Comparison of ENCODE assay signal across 8 cellular contexts in the genomic region with DNA sequence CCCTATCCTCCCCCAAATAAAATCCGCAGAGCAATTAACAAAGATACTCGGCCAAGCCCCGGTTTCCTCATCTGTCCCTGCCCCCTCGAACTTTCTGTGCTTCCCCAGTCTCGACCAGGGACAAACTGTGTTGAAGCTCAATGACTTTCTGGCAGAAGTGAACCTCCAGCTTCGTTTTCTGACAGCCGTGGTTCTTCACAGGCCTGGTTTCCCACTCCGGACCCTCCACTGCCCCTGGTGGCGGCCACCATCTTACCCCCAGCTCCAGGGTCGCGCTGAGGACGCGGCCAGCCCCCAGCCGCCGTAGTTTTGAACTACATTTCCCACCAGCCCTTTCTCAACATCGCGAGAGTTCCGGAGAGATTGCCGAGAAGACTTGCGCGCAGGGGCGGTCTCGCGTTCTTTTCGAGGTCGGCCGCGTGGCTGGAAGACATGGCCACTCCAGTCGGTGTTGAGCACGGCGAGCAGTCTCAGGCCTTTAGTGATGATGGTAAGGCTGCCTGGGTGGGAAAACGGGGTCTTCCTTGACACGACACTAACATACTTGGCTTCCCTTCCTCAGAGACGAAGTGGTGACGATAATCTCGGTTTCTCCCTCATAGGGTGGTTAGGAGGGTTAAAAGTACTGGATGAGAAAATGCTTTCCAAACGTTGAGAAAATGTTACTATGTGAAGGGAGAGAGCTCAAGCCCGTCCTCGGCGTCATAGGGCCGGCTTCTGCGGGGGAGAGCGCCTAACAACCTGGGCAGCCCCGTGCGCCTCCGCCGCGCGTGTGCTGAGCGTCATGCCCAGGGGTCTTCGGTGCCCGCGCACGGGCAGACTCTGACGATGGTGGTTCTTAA. TPM values are rescaled to one million over a fixed set of nuclear protein-coding genes. Genes with fewer than 3 reads are reported as not detected.
DNase-seq lines count a peak whose midpoint lies in the region; ATAC-seq, FAIRE-seq and TF ChIP-seq lines count a peak whose summit lies in the region.

No MANE protein-coding gene starts in this region.

- peak overlapping the region; percentile 94 for H3K4me3 Mint-ChIP-seq in mesothelial cell of epicardium

- DNase-seq in D341Med (ENCODE audit: low spot score) (peak; percentile 98), HUDEP-2 (lab: John Stamatoyannopoulos, UW; ENCODE audit: unreplicated experiment in 76 of 76) (peak in 75 of 76 experiments; percentile 58 to 97 (median 91)), NOMO-1 treated with dmso at 0.1 percent for 144 hours (lab: John Stamatoyannopoulos, UW; ENCODE audit: unreplicated experiment) (peak; percentile 98), mesothelial cell of epicardium (ENCODE audit: low spot score in 2 of 2, unreplicated experiment in 2 of 2) (peak; percentile 88 to 95)
- peak; percentile 87 for DNase-seq in activated CD8-positive, alpha-beta memory T cell treated with anti-CD3 and anti-CD28 coated beads, Interleukin-2, amount 50 U/mL, for 24 hours (ENCODE audit: extremely low read depth)
- peak; percentile 81 to 88 for DNase-seq in stimulated activated CD8-positive, alpha-beta memory T cell treated with anti-CD3 and anti-CD28 coated beads, Interleukin-15, amount 100 ng/mL, for 4 hours (ENCODE audit: low read depth in 2 of 2)

- no peaks in the 10 kb centered on the region for H3K9me3 Mint-ChIP-seq in mesothelial cell of epicardium

- H3K36me3 Mint-ChIP-seq in mesothelial cell of epicardium: peaks cover 5% of the 10 kb centered on the region

- FAIRE-seq in endometrium (lab: Jason Lieb, UNC): peak; percentile 39

- peak; percentile 79 for ATAC-seq in GM21390 (IDR thresholded peaks at IDR 0.05; ENCODE audit: unreplicated experiment)

- TF ChIP-seq CTCF in mesothelial cell of epicardium (IDR thresholded peaks at IDR 0.05; ENCODE audit: unreplicated experiment): peak; percentile 72

- H3K4me1 Mint-ChIP-seq in mesothelial cell of epicardium: peaks cover 55% of the 10 kb centered on the region

- H3K27ac Mint-ChIP-seq in mesothelial cell of epicardium: peak overlapping the region; percentile 99

- no peaks in the 10 kb centered on the region for H3K27me3 Mint-ChIP-seq in mesothelial cell of epicardium (ENCODE audit: low read depth)

RNA-seq across cellular contexts. Expression of a gene that starts 17.7 kb away (rescaled TPM):
- 8.7 to 9.9 TPM (median 9.9 TPM) in 3 replicates for total RNA-seq in mesothelial cell of epicardium

RNA-seq across cellular contexts. Expression of a gene that starts 20.1 kb away (rescaled TPM):
- total RNA-seq in mesothelial cell of epicardium: 8.6 to 10.4 TPM (median 10.1 TPM) in 3 replicates

RNA-seq across cellular contexts. Expression of a gene that starts 28.1 kb away (rescaled TPM):
- total RNA-seq in mesothelial cell of epicardium: 1.3 to 1.9 TPM (median 1.5 TPM) in 3 replicates

RNA-seq across cellular contexts. Expression of a gene that starts 56.4 kb away (rescaled TPM):
- total RNA-seq in mesothelial cell of epicardium: 19.1 to 21.6 TPM (median 21.5 TPM) in 3 replicates

Comparison
In these comparisons a context has a peak if more than half of its experiments do, and no peak if none do; other contexts are left out.
1. Peak in every context shown above with its lines: DNase-seq and ATAC-seq.